Comparison of ENCODE assay signal across 8 cellular contexts in genomic region chr16:3690470-3690918, GRCh38. TPM values are rescaled to one million over a fixed set of nuclear protein-coding genes. Genes with fewer than 3 reads are reported as not detected.
DNase-seq lines count a peak whose midpoint lies in the region; ATAC-seq, FAIRE-seq and TF ChIP-seq lines count a peak whose summit lies in the region.

No MANE protein-coding gene starts in this region.

- H3K4me3 ChIP-seq in small intestine (ENCODE audit: low read depth in 1 of 2, low read length in 2 of 2), result no peak overlapping the region

- 29 to 36% (median 33%) methylated on average over 18 of the region's 18 CpGs for WGBS in small intestine, 3 donors

- H3K27me3 ChIP-seq in small intestine (ENCODE audit: control insufficient read depth in 2 of 2, insufficient read depth in 2 of 2, low read length in 2 of 2), result no peaks in the 10 kb centered on the region

- POLR2A ChIA-PET in WTC11 (lab: Charles Lee), result no interaction called here

- H3K4me3 Mint-ChIP-seq in WTC11 (no peak overlapping the region), immature natural killer cell (peak overlapping the region; percentile 67 to 81 (median 74))

- H3K9me3 Mint-ChIP-seq in WTC11 (no peaks in the 10 kb centered on the region), immature natural killer cell (no peaks in the 10 kb centered on the region)

- TF ChIP-seq CTCF in WTC11 (IDR thresholded peaks at IDR 0.05), result peak; percentile 77

- CTCF ChIA-PET in WTC11 (lab: Charles Lee), result interaction anchor here (0.8 to 2.0 kb wide), 17 partner anchors 8 to 563 kb away, joined by 3 to 10 read pairs (median 5); partner anchors contain the start of genes DNASE1 and TRAP1

- no peak for FAIRE-seq in small intestine (lab: Jason Lieb, UNC)

- H3K4me1 ChIP-seq in small intestine (ENCODE audit: control insufficient read depth in 2 of 2, insufficient read depth in 1 of 2, low read depth in 1 of 2, low read length in 1 of 2), result no peaks in the 10 kb centered on the region

- in situ Hi-C loops in T47D (cut with HindIII; ENCODE audit: low pct_unique_long_range_greater_than_20kb, low sequenced_read_pairs), result no loop called here

- no peaks in the 10 kb centered on the region for H3K27me3 Mint-ChIP-seq in WTC11 (ENCODE audit: low read depth)
- peaks cover 0 to 2% (median 0%) of the 10 kb centered on the region in 3 donors for H3K27me3 Mint-ChIP-seq in immature natural killer cell (ENCODE audit: low read depth in 3 of 3)

- peak overlapping the region in 1 of 2 donors; percentile 22 for H3K27ac ChIP-seq in small intestine (ENCODE audit: low read depth in 1 of 2, low read length in 1 of 2)

- H3K36me3 Mint-ChIP-seq in WTC11 (peaks cover 35% of the 10 kb centered on the region), immature natural killer cell (peaks cover 4 to 19% (median 4%) of the 10 kb centered on the region in 3 donors)

- H3K27ac Mint-ChIP-seq in WTC11, result peak overlapping the region; percentile 86
- peak overlapping the region in 4 of 6 donors; percentile 25 to 74 (median 66) for H3K27ac Mint-ChIP-seq in immature natural killer cell

- peak; percentile 43 for DNase-seq in DMS153 treated with DMSO at 0.1 percent for 48 hours (lab: John Stamatoyannopoulos, UW; ENCODE audit: unreplicated experiment)
- peak; percentile 61 for DNase-seq in NCI-H2171 (lab: John Stamatoyannopoulos, UW)
- DNase-seq in WTC11 (ENCODE audit: low spot score), result peak; percentile 90
- DNase-seq in T47D (ENCODE audit: low read depth in 1 of 2, low spot score in 1 of 2), result peak; percentile 69 to 79
- DNase-seq in immature natural killer cell, result peak; percentile 73 to 78 (median 74)
- peak; percentile 79 for DNase-seq in small intestine

- H3K9me3 ChIP-seq in small intestine (ENCODE audit: control insufficient read depth, low read depth), result no peaks in the 10 kb centered on the region

- H3K4me1 Mint-ChIP-seq in WTC11, result peaks cover 4% of the 10 kb centered on the region
- peaks cover 10 to 13% of the 10 kb centered on the region in 2 donors for H3K4me1 Mint-ChIP-seq in immature natural killer cell

- H3K36me3 ChIP-seq in small intestine (ENCODE audit: control insufficient read depth in 2 of 2, insufficient read depth in 2 of 2, low read length in 2 of 2), result peaks cover 2 to 6% of the 10 kb centered on the region in 2 donors

- peak; percentile 72 for ATAC-seq in HG02610 (IDR thresholded peaks at IDR 0.05; ENCODE audit: unreplicated experiment)
- peak; percentile 94 for ATAC-seq in WTC11
- no peak for ATAC-seq in HG03469 (IDR thresholded peaks at IDR 0.05; ENCODE audit: unreplicated experiment)

TF ChIP-seq in WTC11, 78 proteins besides CTCF, POLR2A, EP300 and RAD21:
- TF ChIP-seq SP1 (CRISPR knock-in tag; conservative IDR thresholded peaks at IDR 0.05), result 0 out of 2 replicates have a peak, but pooled peaks have one; percentile 24
- no peak for TF ChIP-seq STAT6 (CRISPR knock-in tag; conservative IDR thresholded peaks at IDR 0.05; ENCODE audit: low read depth)
- no peak for TF ChIP-seq JUN (CRISPR knock-in tag; IDR thresholded peaks at IDR 0.05)

RNA-seq across cellular contexts. Expression of gene TRAP1, which starts 26.8 kb away (rescaled TPM):
- 275 to 290 TPM (median 285 TPM) in 3 replicates for total RNA-seq in WTC11 (2021)
- 10 to 100 TPM; 30.1 to 32.1 (median 30.7) TPM for polyA plus RNA-seq in immature natural killer cell
- 10 to 100 TPM; 25.5 to 79.5 (median 49.4) TPM for polyA plus RNA-seq in small intestine

RNA-seq across cellular contexts. Expression of gene DNASE1, which starts 36.0 kb away (rescaled TPM):
- total RNA-seq in WTC11 (2021), result 13.5 to 15.7 TPM (median 13.9 TPM) in 3 replicates
- polyA plus RNA-seq in immature natural killer cell (1 to 10 TPM in 2 of 3 donors, under 1 TPM in 1; 0.60 to 9.0 (median 3.5) TPM), small intestine (100 to 1,000 TPM in 2 of 3 donors, 10 to 100 TPM in 1; 75.4 to 290 (median 249) TPM)

Comparison
In these comparisons a context has a peak if more than half of its experiments do, and no peak if none do; other contexts are left out.
1. RNA of gene DNASE1, which starts 36.0 kb away (polyA plus RNA-seq): 75.4 to 290 TPM in small intestine; 0.60 to 9.0 TPM in immature natural killer cell; every median in the first group is over 4 times any median in the second.
2. Peak in every context shown above with its lines, with median percentiles within 50 percentile points of each other: DNase-seq.